In the genomic region with DNA sequence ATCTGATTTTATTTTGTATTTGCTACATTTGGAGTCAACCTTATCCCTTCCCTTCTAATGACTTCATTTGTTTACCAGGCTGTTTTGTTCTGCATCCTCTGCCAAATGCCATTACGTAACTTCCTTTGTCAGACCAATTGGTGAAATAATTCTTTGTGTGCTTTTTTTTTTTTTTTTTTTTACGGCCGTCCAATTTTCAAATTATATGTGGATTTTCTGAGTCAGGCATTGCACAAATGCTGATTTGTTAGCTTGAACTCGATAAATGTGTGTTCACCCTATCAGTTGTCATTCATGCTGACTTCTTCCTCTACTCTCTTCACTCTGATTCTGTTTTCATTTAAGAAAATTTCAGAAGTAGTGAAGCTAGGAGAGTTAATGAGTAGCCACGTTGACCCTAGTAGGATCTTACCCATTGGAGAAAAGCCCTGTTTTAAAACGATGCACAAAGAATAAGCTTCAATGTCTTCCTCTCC, we compare ENCODE assay signal across 12 cellular contexts.
DNase-seq lines count a peak whose midpoint lies in the region; ATAC-seq and TF ChIP-seq lines count a peak whose summit lies in the region.
"Had no signal": no experiment of that assay in that cellular context is flagged by ENCODE, and none has a peak within 500 bp of the region (broad histone marks: within the 10 kb centered on the region; RNA-seq: fewer than 3 reads in every experiment).

No MANE protein-coding gene starts in this region.

- no peak overlapping the region for H3K4me3 ChIP-seq in right atrium auricular region
- H3K4me3 ChIP-seq in epithelial cell of esophagus (ENCODE audit: low read length): no peak overlapping the region
- peak overlapping the region in 2 of 3 donors; percentile 3 to 6 for H3K4me3 ChIP-seq in right lobe of liver
- H3K4me3 ChIP-seq: hepatocyte had no signal

- H3K36me3 ChIP-seq in right atrium auricular region: no peaks in the 10 kb centered on the region
- no peaks in the 10 kb centered on the region for H3K36me3 ChIP-seq in right lobe of liver

- H3K27ac ChIP-seq in right atrium auricular region (peak overlapping the region in 1 of 2 donors; percentile 40), right lobe of liver (peak overlapping the region; percentile 43 to 62 (median 61))
- H3K27ac ChIP-seq: hepatocyte had no signal

- no peaks in the 10 kb centered on the region for H3K4me1 Mint-ChIP-seq in activated CD4-positive, alpha-beta T cell treated with anti-CD3 and anti-CD28 coated beads for 36 hours

- no peak overlapping the region for H3K4me3 Mint-ChIP-seq in activated CD4-positive, alpha-beta T cell treated with anti-CD3 and anti-CD28 coated beads for 36 hours
- H3K4me3 Mint-ChIP-seq: activated T-cell treated with anti-CD3 and anti-CD28 coated beads, Interleukin-2, amount 50 U/mL, for 72 hours had no signal

- intact Hi-C loops in Right ventricle myocardium superior (cut with DNase I) (no loop called here), right lobe of liver (cut with DNase I) (no loop called here)
- intact Hi-C loops in activated CD4-positive, alpha-beta T cell treated with anti-CD3 and anti-CD28 coated beads for 36 hours (cut with DNase I, micrococcal nuclease): no loop called here

- TF ChIP-seq POLR2A in right lobe of liver (IDR thresholded peaks at IDR 0.05): no peak

- peak; percentile 76 for ATAC-seq in Right ventricle myocardium superior (ENCODE audit: poor library complexity)
- ATAC-seq in right lobe of liver: peak; percentile 84 to 88 (median 86)
- ATAC-seq in HG02885 (IDR thresholded peaks at IDR 0.05; ENCODE audit: poor library complexity, unreplicated experiment): no peak
- ATAC-seq in activated CD4-positive, alpha-beta T cell treated with anti-CD3 and anti-CD28 coated beads for 36 hours: no peak
- ATAC-seq: activated T-cell treated with anti-CD3 and anti-CD28 coated beads, Interleukin-2, amount 50 U/mL, for 72 hours had no signal

- POLR2A ChIA-PET in activated CD4-positive, alpha-beta T cell treated with anti-CD3 and anti-CD28 coated beads for 36 hours (lab: Charles Lee): no interaction called here

- H3K9me3 ChIP-seq in right atrium auricular region (no peaks in the 10 kb centered on the region), right lobe of liver (no peaks in the 10 kb centered on the region)

- H3K36me3 Mint-ChIP-seq in activated CD4-positive, alpha-beta T cell treated with anti-CD3 and anti-CD28 coated beads for 36 hours (ENCODE audit: low read depth): no peaks in the 10 kb centered on the region

- WGBS in right lobe of liver (ENCODE audit: insufficient coverage, low coverage, low lambda C conversion rate, missing lambda C conversion rate): 15% methylated on average over 6 of the region's 6 CpGs

- H3K27me3 ChIP-seq in right atrium auricular region (no peaks in the 10 kb centered on the region), right lobe of liver (no peaks in the 10 kb centered on the region)
- H3K27me3 ChIP-seq: hepatocyte had no signal

- H3K4me1 ChIP-seq in right atrium auricular region: peaks cover 0 to 3% of the 10 kb centered on the region in 2 donors
- H3K4me1 ChIP-seq in right lobe of liver: peaks cover 0 to 20% (median 0%) of the 10 kb centered on the region in 4 donors

- H3K9me3 Mint-ChIP-seq in activated CD4-positive, alpha-beta T cell treated with anti-CD3 and anti-CD28 coated beads for 36 hours (ENCODE audit: low read depth): peaks cover 1% of the 10 kb centered on the region

- H3K27ac Mint-ChIP-seq in activated CD4-positive, alpha-beta T cell treated with anti-CD3 and anti-CD28 coated beads for 36 hours: no peak overlapping the region
- H3K27ac Mint-ChIP-seq: activated T-cell treated with anti-CD3 and anti-CD28 coated beads, Interleukin-2, amount 50 U/mL, for 72 hours had no signal

- CTCF ChIA-PET in activated CD4-positive, alpha-beta T cell treated with anti-CD3 and anti-CD28 coated beads for 36 hours (lab: Charles Lee): interaction anchor here (1.2 kb wide), 1 partner anchor 1822 kb away, joined by 3 read pairs; no protein-coding TSS in a partner anchor

- TF ChIP-seq CTCF in right atrium auricular region (IDR thresholded peaks at IDR 0.05) (no peak), epithelial cell of esophagus (IDR thresholded peaks at IDR 0.05; ENCODE audit: insufficient read depth, low read depth, low read length, missing control alignments) (no peak), right lobe of liver (IDR thresholded peaks at IDR 0.05) (no peak)

- H3K27me3 Mint-ChIP-seq in activated CD4-positive, alpha-beta T cell treated with anti-CD3 and anti-CD28 coated beads for 36 hours: no peaks in the 10 kb centered on the region

- DNase-seq in Right ventricle myocardium superior (no peak), right atrium auricular region (ENCODE audit: low spot score) (no peak), epithelial cell of esophagus (ENCODE audit: low read depth) (peak; percentile 38), right lobe of liver (no peak), NCI-H226 (no peak)
- no peak for DNase-seq in activated CD4-positive, alpha-beta T cell treated with anti-CD3 and anti-CD28 coated beads for 36 hours
- no peak for DNase-seq in activated CD8-positive, alpha-beta memory T cell treated with anti-CD3 and anti-CD28 coated beads, Interleukin-2, amount 50 U/mL, for 48 hours
- DNase-seq: activated T-cell treated with anti-CD3 and anti-CD28 coated beads, Interleukin-2, amount 50 U/mL, for 72 hours; NCI-H2081; stimulated activated CD8-positive, alpha-beta memory T cell treated with anti-CD3 and anti-CD28 coated beads, Interleukin-4, amount 100 ng/mL, for 48 hours had no signal

Comparison
In these comparisons a context has a peak if more than half of its experiments do, and no peak if none do; other contexts are left out.
1. ATAC-seq: peak in Right ventricle myocardium superior (single experiment) and right lobe of liver (4 of 4); none in HG02885 (single experiment) and activated CD4-positive, alpha-beta T cell treated with anti-CD3 and anti-CD28 coated beads for 36 hours (single experiment).
2. H3K4me3 ChIP-seq: peak in right lobe of liver (2 of 3); none in right atrium auricular region (0 of 2) and epithelial cell of esophagus (single experiment).